ENCODE assay signal across 2 cellular contexts in the genomic region with DNA sequence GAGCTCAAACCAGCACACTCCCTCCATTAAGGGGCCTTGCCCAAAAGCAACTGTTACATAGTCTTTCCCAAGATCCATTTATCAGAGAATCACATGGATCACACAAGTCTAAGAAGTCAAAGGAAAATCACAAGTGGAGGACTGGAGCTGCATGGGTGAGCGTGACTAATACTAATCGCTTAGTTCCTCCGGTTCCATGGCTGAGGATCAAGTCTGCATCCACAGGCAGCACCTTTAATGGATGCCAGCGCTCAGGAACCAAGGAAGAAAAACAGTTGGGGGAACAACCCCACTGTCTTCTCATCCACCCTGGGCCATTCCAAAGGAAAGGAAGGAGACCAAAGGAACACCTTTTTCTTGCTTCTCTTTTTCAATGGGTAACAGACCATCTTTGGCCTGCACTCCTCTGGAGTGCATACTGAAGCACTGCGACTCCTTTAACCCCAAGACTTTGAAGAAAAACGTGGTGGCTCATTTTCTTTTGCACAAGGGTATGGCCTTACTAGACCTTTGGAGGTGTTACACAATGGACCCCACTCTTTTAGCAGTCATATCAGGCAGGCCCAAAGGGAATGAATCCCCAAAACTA.
TF ChIP-seq lines count a peak whose summit lies in the region.

No MANE protein-coding gene starts in this region.

TF ChIP-seq in HEK293T, 16 proteins besides CTCF, POLR2A, EP300 and RAD21:
- TF ChIP-seq, protein P1, sequence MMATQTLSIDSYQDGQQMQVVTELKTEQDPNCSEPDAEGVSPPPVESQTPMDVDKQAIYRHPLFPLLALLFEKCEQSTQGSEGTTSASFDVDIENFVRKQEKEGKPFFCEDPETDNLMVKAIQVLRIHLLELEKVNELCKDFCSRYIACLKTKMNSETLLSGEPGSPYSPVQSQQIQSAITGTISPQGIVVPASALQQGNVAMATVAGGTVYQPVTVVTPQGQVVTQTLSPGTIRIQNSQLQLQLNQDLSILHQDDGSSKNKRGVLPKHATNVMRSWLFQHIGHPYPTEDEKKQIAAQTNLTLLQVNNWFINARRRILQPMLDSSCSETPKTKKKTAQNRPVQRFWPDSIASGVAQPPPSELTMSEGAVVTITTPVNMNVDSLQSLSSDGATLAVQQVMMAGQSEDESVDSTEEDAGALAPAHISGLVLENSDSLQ (IDR thresholded peaks at IDR 0.05), result no peak

TF ChIP-seq in GM12878, 131 proteins besides CTCF, POLR2A, EP300 and RAD21:
- TF ChIP-seq CBX5 (IDR thresholded peaks at IDR 0.05; ENCODE audit: low read depth) (peak; percentile 98), CHD2 (IDR thresholded peaks at IDR 0.05; ENCODE audit: borderline replicate concordance, low read depth, low read length) (no peak), ATF7 (IDR thresholded peaks at IDR 0.05; ENCODE audit: low read depth) (no peak), KDM1A (IDR thresholded peaks at IDR 0.05; ENCODE audit: borderline replicate concordance) (no peak), NR2F1 (conservative IDR thresholded peaks at IDR 0.05) (no peak)
